ENCODE assay signal across 7 cellular contexts in the genomic region with DNA sequence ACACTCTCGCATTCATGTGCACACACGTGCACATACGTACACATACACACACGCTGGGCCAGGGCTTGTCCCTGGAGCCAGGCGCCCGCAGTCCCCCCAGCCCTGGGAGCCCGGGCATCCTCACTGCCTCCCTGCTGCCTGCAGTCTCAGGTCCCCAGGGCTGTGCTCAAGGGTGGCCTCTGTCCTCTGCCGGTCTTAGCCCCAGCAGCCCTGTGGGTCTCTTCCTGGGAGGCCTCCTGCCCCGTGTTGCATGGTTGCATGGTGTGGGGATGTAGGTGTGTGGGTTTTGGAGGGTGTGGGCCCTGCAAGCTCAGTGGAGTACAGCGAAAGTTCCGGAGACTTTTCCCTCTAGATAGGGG.
DNase-seq lines count a peak whose midpoint lies in the region; ATAC-seq and TF ChIP-seq lines count a peak whose summit lies in the region.

No MANE protein-coding gene starts in this region.

- TF ChIP-seq CTCF in DOHH2 (IDR thresholded peaks at IDR 0.05; ENCODE audit: low read depth, low read length, poor library complexity, severe bottlenecking): no peak
- no peak for TF ChIP-seq CTCF in mammary epithelial cell (conservative IDR thresholded peaks at IDR 0.05 in 1 of 2, IDR thresholded peaks at IDR 0.05 in 1 of 2; ENCODE audit: extremely low read depth in 1 of 2, insufficient read depth in 1 of 2, low read depth in 1 of 2, low read length in 2 of 2)
- no peak for TF ChIP-seq CTCF in osteoblast (IDR thresholded peaks at IDR 0.05; ENCODE audit: extremely low read depth, low read depth, low read length)

- in situ Hi-C loops in mammary epithelial cell (cut with MboI; ENCODE audit: low sequenced_read_pairs in 2 of 2): no loop called here

- H3K9me3 ChIP-seq in DOHH2 (ENCODE audit: control insufficient read depth, insufficient read depth, low read length): no peaks in the 10 kb centered on the region
- H3K9me3 ChIP-seq in Karpas-422 (ENCODE audit: low read length): no peaks in the 10 kb centered on the region
- no peaks in the 10 kb centered on the region for H3K9me3 ChIP-seq in mammary epithelial cell (replicated peaks; ENCODE audit: insufficient read depth, low read length)
- no peaks in the 10 kb centered on the region for H3K9me3 ChIP-seq in osteoblast (ENCODE audit: low read depth, low read length)

- H3K79me2 ChIP-seq in DOHH2 (ENCODE audit: control insufficient read depth, low read length) (no peaks in the 10 kb centered on the region), Karpas-422 (ENCODE audit: low read length) (peaks cover 6% of the 10 kb centered on the region), mammary epithelial cell (ENCODE audit: insufficient read depth, low read length) (no peaks in the 10 kb centered on the region), osteoblast (ENCODE audit: insufficient read depth, low read length) (no peaks in the 10 kb centered on the region)

- H3K27ac ChIP-seq in DOHH2 (ENCODE audit: low read depth, low read length) (no peak overlapping the region), Karpas-422 (ENCODE audit: low read length) (peak overlapping the region; percentile 100), mammary epithelial cell (ENCODE audit: insufficient read depth, low read depth, low read length) (no peak overlapping the region), osteoblast (ENCODE audit: low read depth, low read length) (no peak overlapping the region)

- H3K4me2 ChIP-seq in DOHH2 (ENCODE audit: low read length): peak overlapping the region; percentile 72
- H3K4me2 ChIP-seq in Karpas-422 (ENCODE audit: low read depth, low read length, poor library complexity, severe bottlenecking): peak overlapping the region; percentile 98
- no peak overlapping the region for H3K4me2 ChIP-seq in mammary epithelial cell (ENCODE audit: insufficient read depth, low read depth, low read length)
- H3K4me2 ChIP-seq in osteoblast (ENCODE audit: insufficient read depth, low read length): peak overlapping the region; percentile 93

- BruUV-seq in mammary epithelial cell (replicated peaks; lab: Mats Ljungman, UMichigan): no TSS peak

- H4K20me1 ChIP-seq in DOHH2 (ENCODE audit: control insufficient read depth, insufficient read depth, low read depth, low read length) (no peaks in the 10 kb centered on the region), Karpas-422 (ENCODE audit: insufficient read depth, low read depth, low read length) (no peaks in the 10 kb centered on the region), mammary epithelial cell (ENCODE audit: insufficient read depth, low read length) (no peaks in the 10 kb centered on the region), osteoblast (ENCODE audit: insufficient read depth, low read length) (no peaks in the 10 kb centered on the region)

- H3K4me1 ChIP-seq in DOHH2 (ENCODE audit: control insufficient read depth, low read length): peaks cover 55% of the 10 kb centered on the region
- H3K4me1 ChIP-seq in Karpas-422 (ENCODE audit: low read length): peaks cover 85% of the 10 kb centered on the region
- H3K4me1 ChIP-seq in mammary epithelial cell (ENCODE audit: insufficient read depth, low read length): peaks cover 16% of the 10 kb centered on the region
- H3K4me1 ChIP-seq in osteoblast (ENCODE audit: insufficient read depth, low read length): peaks cover 17% of the 10 kb centered on the region

- H3K9ac ChIP-seq in Karpas-422 (ENCODE audit: low read length) (peak overlapping the region; percentile 90), mammary epithelial cell (ENCODE audit: insufficient read depth, low read length) (no peak overlapping the region)

- no peaks in the 10 kb centered on the region for H3K36me3 ChIP-seq in DOHH2 (ENCODE audit: control insufficient read depth, low read length)
- H3K36me3 ChIP-seq in Karpas-422 (ENCODE audit: insufficient read depth, low read length): no peaks in the 10 kb centered on the region
- H3K36me3 ChIP-seq in mammary epithelial cell (ENCODE audit: insufficient read depth, low read length): no peaks in the 10 kb centered on the region
- no peaks in the 10 kb centered on the region for H3K36me3 ChIP-seq in osteoblast (ENCODE audit: insufficient read depth, low read length)

- peaks cover 24% of the 10 kb centered on the region for H3F3A ChIP-seq in DOHH2 (ENCODE audit: control insufficient read depth, insufficient read depth)

- DNase-seq in Karpas-422 (peak; percentile 63), mammary epithelial cell (no peak), osteoblast (ENCODE audit: insufficient read length, low spot score, missing footprints) (no peak), NCI-H1417 (lab: John Stamatoyannopoulos, UW) (no peak), anterior cingulate cortex (lab: John Stamatoyannopoulos, UW) (no peak)

- intact Hi-C loops in mammary epithelial cell (cut with micrococcal nuclease): loop anchor here (10.0 kb wide), 1 partner anchor 443 kb away; no protein-coding TSS in a partner anchor

- dilution Hi-C loops in mammary epithelial cell (cut with HindIII; ENCODE audit: low sequenced_read_pairs): no loop called here

- H2AFZ ChIP-seq in Karpas-422 (ENCODE audit: low read length): no peak overlapping the region
- peak overlapping the region; percentile 75 for H2AFZ ChIP-seq in mammary epithelial cell (ENCODE audit: low read depth, low read length)
- peak overlapping the region; percentile 65 for H2AFZ ChIP-seq in osteoblast (ENCODE audit: low read length)

- 83% methylated on average over 3 of the region's 11 CpGs for WGBS in mammary epithelial cell (ENCODE audit: low coverage, missing lambda C conversion rate)

- CTCF ChIA-PET in mammary epithelial cell (lab: Charles Lee; ENCODE audit: low non-redundant PET): no interaction called here

- ATAC-seq in HG03196 (IDR thresholded peaks at IDR 0.05; ENCODE audit: unreplicated experiment): no peak

- H3K9me2 ChIP-seq in DOHH2 (replicated peaks; ENCODE audit: control insufficient read depth, low read length): no peaks in the 10 kb centered on the region
- no peaks in the 10 kb centered on the region for H3K9me2 ChIP-seq in Karpas-422 (replicated peaks; ENCODE audit: insufficient read depth, low read length)

- H3K27me3 ChIP-seq in DOHH2 (ENCODE audit: control insufficient read depth, low read length) (no peaks in the 10 kb centered on the region; the same call in 1 of the 2 replicates), Karpas-422 (ENCODE audit: low read length) (no peaks in the 10 kb centered on the region), mammary epithelial cell (ENCODE audit: insufficient read depth, low read length) (no peaks in the 10 kb centered on the region), osteoblast (ENCODE audit: insufficient read depth, low read length) (no peaks in the 10 kb centered on the region)

- H3K4me3 ChIP-seq in DOHH2 (ENCODE audit: low read length) (no peak overlapping the region; the same call in 1 of the 2 replicates), Karpas-422 (ENCODE audit: low read length) (peak overlapping the region; percentile 74; the same call in 1 of the 2 replicates), mammary epithelial cell (replicated peaks in 1 of 3; ENCODE audit: insufficient read depth in 1 of 3, low read depth in 2 of 3, low read length in 3 of 3) (no peak overlapping the region), osteoblast (ENCODE audit: insufficient read depth, low read length) (no peak overlapping the region)
